ENCODE assay signal across 8 cellular contexts in genomic region chr1:205375816-205376545, GRCh38. TPM values are rescaled to one million over a fixed set of nuclear protein-coding genes. Genes with fewer than 3 reads are reported as not detected.
DNase-seq lines count a peak whose midpoint lies in the region; ATAC-seq and TF ChIP-seq lines count a peak whose summit lies in the region.

No MANE protein-coding gene starts in this region.

- no peaks in the 10 kb centered on the region for H4K20me1 ChIP-seq in GM23248 (ENCODE audit: insufficient read depth)

- H3K4me2 ChIP-seq in GM23248 (ENCODE audit: unreplicated experiment): peak overlapping the region; percentile 46

- no peak overlapping the region for H3K4me3 ChIP-seq in GM23248
- H3K4me3 ChIP-seq in colonic mucosa: no peak overlapping the region
- no peak overlapping the region for H3K4me3 ChIP-seq in neuron (ENCODE audit: low read length)

- no peak for TF ChIP-seq CTCF in colonic mucosa (IDR thresholded peaks at IDR 0.05)

- ATAC-seq in GM21526 (IDR thresholded peaks at IDR 0.05; ENCODE audit: low FRiP score, unreplicated experiment) (no peak), GM21529 (IDR thresholded peaks at IDR 0.05; ENCODE audit: unreplicated experiment) (no peak)

- 12 to 14% methylated on average over 6 of the region's 6 CpGs for WGBS in GM23248 (ENCODE audit: low coverage in 1 of 2, low lambda C conversion rate in 2 of 2, missing lambda C conversion rate in 2 of 2), 2 experiments

- H3K79me2 ChIP-seq in GM23248 (ENCODE audit: insufficient read depth): no peaks in the 10 kb centered on the region

- no peak for TF ChIP-seq POLR2A in erythroblast (IDR thresholded peaks at IDR 0.05; ENCODE audit: low read length)

- H3K9me3 ChIP-seq in GM23248 (ENCODE audit: low read depth) (no peaks in the 10 kb centered on the region), colonic mucosa (no peaks in the 10 kb centered on the region), neuron (ENCODE audit: low read length) (no peaks in the 10 kb centered on the region)

- H3K27me3 ChIP-seq in GM23248 (replicated peaks; ENCODE audit: insufficient read depth) (no peaks in the 10 kb centered on the region), colonic mucosa (no peaks in the 10 kb centered on the region), neuron (ENCODE audit: insufficient read depth, low read length) (peaks cover 20% of the 10 kb centered on the region)

- H3K9me2 ChIP-seq in GM23248 (ENCODE audit: insufficient read depth): no peaks in the 10 kb centered on the region

- intact Hi-C loops in colonic mucosa (cut with DNase I): no loop called here

- peaks cover 54% of the 10 kb centered on the region for H3K4me1 ChIP-seq in GM23248 (ENCODE audit: insufficient read depth)
- no peaks in the 10 kb centered on the region for H3K4me1 ChIP-seq in colonic mucosa
- peaks cover 20% of the 10 kb centered on the region for H3K4me1 ChIP-seq in neuron (ENCODE audit: insufficient read depth, low read length)

- peaks cover 52% of the 10 kb centered on the region for H3F3A ChIP-seq in GM23248 (ENCODE audit: insufficient read depth)

- H3K9ac ChIP-seq in GM23248 (no peak overlapping the region), colonic mucosa (ENCODE audit: low read depth in 2 of 2, low read length in 2 of 2) (no peak overlapping the region)

- H3K36me3 ChIP-seq in GM23248 (ENCODE audit: low read depth) (no peaks in the 10 kb centered on the region), colonic mucosa (no peaks in the 10 kb centered on the region), neuron (ENCODE audit: insufficient read depth, low read length) (no peaks in the 10 kb centered on the region)

- in situ Hi-C loops in GM23248 (cut with MboI): no loop called here

- H2AFZ ChIP-seq in GM23248: 0 out of 2 replicates have a peak overlapping the region, but pooled peaks have one; percentile 6
- H2AFZ ChIP-seq in neuron (ENCODE audit: low read depth, low read length): peak overlapping the region; percentile 54

- H3K27ac ChIP-seq in GM23248: peak overlapping the region; percentile 51; the same call in 1 of the 2 replicates
- no peak overlapping the region for H3K27ac ChIP-seq in colonic mucosa

- peak; percentile 88 for DNase-seq in GM23248
- DNase-seq in NCI-H446 treated with DMSO at 0.1 percent for 48 hours (lab: John Stamatoyannopoulos, UW): peak; percentile 38
- peak; percentile 55 for DNase-seq in colonic mucosa
- DNase-seq in erythroblast (lab: John Stamatoyannopoulos, UW): no peak
- no peak for DNase-seq in activated T-cell treated with anti-CD3 and anti-CD28 coated beads for 4 hours

RNA-seq across cellular contexts. Expression of gene KLHDC8A, which starts 19.3 kb away (rescaled TPM):
- not detected in 2 replicates for total RNA-seq in GM23248 (2014; rRNA removed; shearing (Covaris generic))
- 0.08 TPM in 1 of 2 replicates, not detected in the other for polyA plus RNA-seq in GM23248 (2016; fragmentation: Nextera tagmentation; extraction: Ambion mirVana)
- under 1 TPM; 0.44 to 0.58 TPM for total RNA-seq in colonic mucosa

RNA-seq across cellular contexts. Expression of gene LEMD1, which starts 45.9 kb away (rescaled TPM):
- total RNA-seq in GM23248 (2014; rRNA removed; shearing (Covaris generic)): not detected in 2 replicates
- not detected in 2 replicates for polyA plus RNA-seq in GM23248 (2016; fragmentation: Nextera tagmentation; extraction: Ambion mirVana)
- 1 to 10 TPM in 1 of 2 donors, under 1 TPM in 1; 0.77 to 1.1 TPM for total RNA-seq in colonic mucosa

RNA-seq across cellular contexts. Expression of gene NUAK2, which starts 54.4 kb away (rescaled TPM):
- 3.0 and 4.4 TPM in 2 replicates for total RNA-seq in GM23248 (2014; rRNA removed; shearing (Covaris generic))
- 3.7 and 3.8 TPM in 2 replicates for polyA plus RNA-seq in GM23248 (2016; fragmentation: Nextera tagmentation; extraction: Ambion mirVana)
- total RNA-seq in colonic mucosa: 10 to 100 TPM; 21.2 to 27.2 TPM

Comparison
In these comparisons a context has a peak if more than half of its experiments do, and no peak if none do; other contexts are left out.
1. DNase-seq: peak in GM23248 (single experiment), NCI-H446 treated with DMSO at 0.1 percent for 48 hours (single experiment) and colonic mucosa (single experiment); none in erythroblast (0 of 2) and activated T-cell treated with anti-CD3 and anti-CD28 coated beads for 4 hours (single experiment).